ENCODE assay signal across 8 cellular contexts in the genomic region with DNA sequence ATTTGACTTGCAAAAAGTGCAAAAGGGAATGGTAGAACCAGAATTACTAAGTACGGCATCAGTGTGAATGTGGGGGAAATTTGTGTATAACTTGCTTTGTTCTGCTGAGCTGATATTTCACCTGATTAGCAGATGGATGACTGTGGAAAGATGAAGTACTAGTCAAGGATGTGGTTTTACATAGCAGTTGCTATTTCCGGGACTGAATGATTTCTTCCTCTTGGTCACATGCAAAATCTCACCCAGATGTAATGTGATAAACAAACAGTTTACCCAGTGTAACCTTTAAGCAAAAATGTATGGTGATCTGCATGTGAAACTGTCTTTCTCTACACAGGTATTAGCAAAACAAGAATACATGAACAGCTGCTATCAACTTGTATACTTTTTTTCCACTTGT. TPM values are rescaled to one million over a fixed set of nuclear protein-coding genes. Genes with fewer than 3 reads are reported as not detected.
DNase-seq lines count a peak whose midpoint lies in the region; ATAC-seq and TF ChIP-seq lines count a peak whose summit lies in the region.

No MANE protein-coding gene starts in this region.

- H3K9me3 ChIP-seq in colonic mucosa = no peaks in the 10 kb centered on the region

- H3K4me1 ChIP-seq in colonic mucosa = no peaks in the 10 kb centered on the region

- no peaks in the 10 kb centered on the region for H3K27me3 ChIP-seq in colonic mucosa

- H3K9ac ChIP-seq in colonic mucosa (ENCODE audit: low read depth in 2 of 2, low read length in 2 of 2) = no peak overlapping the region

- peaks cover 5% of the 10 kb centered on the region for H3K36me3 Mint-ChIP-seq in activated naive CD4-positive, alpha-beta T cell treated with anti-CD3 and anti-CD28 coated beads, Interleukin-2, amount 50 U/mL, for 24 hours
- H3K36me3 Mint-ChIP-seq in activated T-helper 1 cell treated with anti-CD3 and anti-CD28 coated beads, Interleukin-12 subunit alpha, Interleukin-12 subunit beta, Interleukin-2, Interleukin-4 antibody, amounts not matched to agents 30 ng/mL and 10 ng/mL and 1 ng/mL, durations not matched to agents 14 hours and 24 hours and 36 hours (ENCODE audit: low read depth) = peaks cover 24% of the 10 kb centered on the region
- peaks cover 43% of the 10 kb centered on the region for H3K36me3 Mint-ChIP-seq in stimulated activated naive CD8-positive, alpha-beta T cell treated with anti-CD3 and anti-CD28 coated beads, Interleukin-15, Interleukin-2, amounts not matched to agents 100 ng/mL and 50 ng/mL, for 24 hours (ENCODE audit: low read depth)

- no peaks in the 10 kb centered on the region for H3K27me3 Mint-ChIP-seq in activated naive CD4-positive, alpha-beta T cell treated with anti-CD3 and anti-CD28 coated beads, Interleukin-2, amount 50 U/mL, for 24 hours
- H3K27me3 Mint-ChIP-seq in activated T-helper 1 cell treated with anti-CD3 and anti-CD28 coated beads, Interleukin-12 subunit alpha, Interleukin-12 subunit beta, Interleukin-2, Interleukin-4 antibody, amounts not matched to agents 30 ng/mL and 10 ng/mL and 1 ng/mL, durations not matched to agents 14 hours and 24 hours and 36 hours (ENCODE audit: insufficient read depth) = no peaks in the 10 kb centered on the region
- no peaks in the 10 kb centered on the region for H3K27me3 Mint-ChIP-seq in stimulated activated naive CD8-positive, alpha-beta T cell treated with anti-CD3 and anti-CD28 coated beads, Interleukin-15, Interleukin-2, amounts not matched to agents 100 ng/mL and 50 ng/mL, for 24 hours

- no peak overlapping the region for H3K4me3 ChIP-seq in colonic mucosa

- TF ChIP-seq CTCF in colonic mucosa (IDR thresholded peaks at IDR 0.05) = no peak

- H3K27ac Mint-ChIP-seq in activated naive CD4-positive, alpha-beta T cell treated with anti-CD3 and anti-CD28 coated beads, Interleukin-2, amount 50 U/mL, for 24 hours = peak overlapping the region; percentile 86
- H3K27ac Mint-ChIP-seq in activated T-helper 1 cell treated with anti-CD3 and anti-CD28 coated beads, Interleukin-12 subunit alpha, Interleukin-12 subunit beta, Interleukin-2, Interleukin-4 antibody, amounts not matched to agents 30 ng/mL and 10 ng/mL and 1 ng/mL, durations not matched to agents 14 hours and 24 hours and 36 hours = peak overlapping the region; percentile 61
- peak overlapping the region; percentile 13 for H3K27ac Mint-ChIP-seq in stimulated activated naive CD8-positive, alpha-beta T cell treated with anti-CD3 and anti-CD28 coated beads, Interleukin-15, Interleukin-2, amounts not matched to agents 100 ng/mL and 50 ng/mL, for 24 hours

- no peaks in the 10 kb centered on the region for H3K9me3 Mint-ChIP-seq in activated naive CD4-positive, alpha-beta T cell treated with anti-CD3 and anti-CD28 coated beads, Interleukin-2, amount 50 U/mL, for 24 hours
- H3K9me3 Mint-ChIP-seq in activated T-helper 1 cell treated with anti-CD3 and anti-CD28 coated beads, Interleukin-12 subunit alpha, Interleukin-12 subunit beta, Interleukin-2, Interleukin-4 antibody, amounts not matched to agents 30 ng/mL and 10 ng/mL and 1 ng/mL, durations not matched to agents 14 hours and 24 hours and 36 hours = no peaks in the 10 kb centered on the region
- no peaks in the 10 kb centered on the region for H3K9me3 Mint-ChIP-seq in stimulated activated naive CD8-positive, alpha-beta T cell treated with anti-CD3 and anti-CD28 coated beads, Interleukin-15, Interleukin-2, amounts not matched to agents 100 ng/mL and 50 ng/mL, for 24 hours

- no peaks in the 10 kb centered on the region for H3K36me3 ChIP-seq in colonic mucosa

- no peak overlapping the region for H3K27ac ChIP-seq in colonic mucosa

- peaks cover 66% of the 10 kb centered on the region for H3K4me1 Mint-ChIP-seq in activated naive CD4-positive, alpha-beta T cell treated with anti-CD3 and anti-CD28 coated beads, Interleukin-2, amount 50 U/mL, for 24 hours
- peaks cover 62% of the 10 kb centered on the region for H3K4me1 Mint-ChIP-seq in activated T-helper 1 cell treated with anti-CD3 and anti-CD28 coated beads, Interleukin-12 subunit alpha, Interleukin-12 subunit beta, Interleukin-2, Interleukin-4 antibody, amounts not matched to agents 30 ng/mL and 10 ng/mL and 1 ng/mL, durations not matched to agents 14 hours and 24 hours and 36 hours (ENCODE audit: low read depth)
- peaks cover 52% of the 10 kb centered on the region for H3K4me1 Mint-ChIP-seq in stimulated activated naive CD8-positive, alpha-beta T cell treated with anti-CD3 and anti-CD28 coated beads, Interleukin-15, Interleukin-2, amounts not matched to agents 100 ng/mL and 50 ng/mL, for 24 hours (ENCODE audit: low read depth)

- no peak for DNase-seq in activated naive CD4-positive, alpha-beta T cell treated with Interleukin-2 at 50 U/mL for 16 hours
- peak; percentile 27 for DNase-seq in activated T-helper 1 cell treated with anti-CD3 and anti-CD28 coated beads, Interleukin-12 subunit alpha, Interleukin-12 subunit beta, Interleukin-2, Interleukin-4 antibody, amounts not matched to agents 30 ng/mL and 10 ng/mL and 1 ng/mL, durations not matched to agents 14 hours and 24 hours and 36 hours (ENCODE audit: low spot score)
- DNase-seq in NCI-H2171 (lab: John Stamatoyannopoulos, UW) (no peak), colonic mucosa (no peak), SKM-1 treated with dmso at 0.1 percent for 144 hours (lab: John Stamatoyannopoulos, UW; ENCODE audit: unreplicated experiment) (no peak)

- peak overlapping the region; percentile 69 for H3K4me3 Mint-ChIP-seq in activated naive CD4-positive, alpha-beta T cell treated with anti-CD3 and anti-CD28 coated beads, Interleukin-2, amount 50 U/mL, for 24 hours
- H3K4me3 Mint-ChIP-seq in activated T-helper 1 cell treated with anti-CD3 and anti-CD28 coated beads, Interleukin-12 subunit alpha, Interleukin-12 subunit beta, Interleukin-2, Interleukin-4 antibody, amounts not matched to agents 30 ng/mL and 10 ng/mL and 1 ng/mL, durations not matched to agents 14 hours and 24 hours and 36 hours = peak overlapping the region; percentile 43
- H3K4me3 Mint-ChIP-seq in stimulated activated naive CD8-positive, alpha-beta T cell treated with anti-CD3 and anti-CD28 coated beads, Interleukin-15, Interleukin-2, amounts not matched to agents 100 ng/mL and 50 ng/mL, for 24 hours = peak overlapping the region; percentile 10

- ATAC-seq in HG03159 (IDR thresholded peaks at IDR 0.05; ENCODE audit: unreplicated experiment) = peak; percentile 84

- intact Hi-C loops in activated T-helper 1 cell treated with anti-CD3 and anti-CD28 coated beads, Interleukin-12 subunit alpha, Interleukin-12 subunit beta, Interleukin-2, Interleukin-4 antibody, amounts not matched to agents 30 ng/mL and 10 ng/mL and 1 ng/mL, durations not matched to agents 14 hours and 24 hours and 36 hours (cut with micrococcal nuclease) = loop anchor here (1.0 to 2.0 kb wide), 3 partner anchors 28 to 100 kb away; partner anchors contain the start of genes DCP2 and REEP5
- intact Hi-C loops in colonic mucosa (cut with DNase I) = no loop called here

RNA-seq across cellular contexts. Expression of gene DCP2, which starts 46.1 kb away (rescaled TPM):
- total RNA-seq in activated T-helper 1 cell treated with anti-CD3 and anti-CD28 coated beads, Interleukin-12 subunit alpha, Interleukin-12 subunit beta, Interleukin-2, Interleukin-4 antibody, amounts not matched to agents 30 ng/mL and 10 ng/mL and 1 ng/mL, durations not matched to agents 14 hours and 24 hours and 36 hours = 78.9 and 82.5 TPM in 2 replicates
- 10 to 100 TPM; 39.5 to 48.2 TPM for total RNA-seq in colonic mucosa

Comparison
In these comparisons a context has a peak if more than half of its experiments do, and no peak if none do; other contexts are left out.
1. H3K27ac Mint-ChIP-seq: peak in every context shown above with its lines; median percentile 86 in activated naive CD4-positive, alpha-beta T cell treated with anti-CD3 and anti-CD28 coated beads, Interleukin-2, amount 50 U/mL, for 24 hours; 61 in activated T-helper 1 cell treated with anti-CD3 and anti-CD28 coated beads, Interleukin-12 subunit alpha, Interleukin-12 subunit beta, Interleukin-2, Interleukin-4 antibody, amounts not matched to agents 30 ng/mL and 10 ng/mL and 1 ng/mL, durations not matched to agents 14 hours and 24 hours and 36 hours; 13 in stimulated activated naive CD8-positive, alpha-beta T cell treated with anti-CD3 and anti-CD28 coated beads, Interleukin-15, Interleukin-2, amounts not matched to agents 100 ng/mL and 50 ng/mL, for 24 hours.
2. H3K4me3 Mint-ChIP-seq: peak in every context shown above with its lines; median percentile 69 in activated naive CD4-positive, alpha-beta T cell treated with anti-CD3 and anti-CD28 coated beads, Interleukin-2, amount 50 U/mL, for 24 hours; 43 in activated T-helper 1 cell treated with anti-CD3 and anti-CD28 coated beads, Interleukin-12 subunit alpha, Interleukin-12 subunit beta, Interleukin-2, Interleukin-4 antibody, amounts not matched to agents 30 ng/mL and 10 ng/mL and 1 ng/mL, durations not matched to agents 14 hours and 24 hours and 36 hours; 10 in stimulated activated naive CD8-positive, alpha-beta T cell treated with anti-CD3 and anti-CD28 coated beads, Interleukin-15, Interleukin-2, amounts not matched to agents 100 ng/mL and 50 ng/mL, for 24 hours.